9 cellular contexts compared by ENCODE assay signal in genomic region chr18:6728809-6729246, GRCh38. TPM values are rescaled to one million over a fixed set of nuclear protein-coding genes. Genes with fewer than 3 reads are reported as not detected.
DNase-seq lines count a peak whose midpoint lies in the region; ATAC-seq and TF ChIP-seq lines count a peak whose summit lies in the region.
"Had no signal": no experiment of that assay in that cellular context is flagged by ENCODE, and none has a peak within 500 bp of the region (broad histone marks: within the 10 kb centered on the region; RNA-seq: fewer than 3 reads in every experiment).

No MANE protein-coding gene starts in this region.

- H3K4me3 ChIP-seq in heart right ventricle (peak overlapping the region in 9 of 10 donors; percentile 52 to 78 (median 72)), choroid plexus epithelial cell (ENCODE audit: low read depth, low read length) (peak overlapping the region; percentile 70), mesodermal cell (ENCODE audit: extremely low read depth, insufficient read depth, low read length, poor library complexity, severe bottlenecking) (peak overlapping the region; percentile 57), vagina (peak overlapping the region; percentile 69 to 72)

- H3K9me3 ChIP-seq in heart right ventricle, result no peaks in the 10 kb centered on the region
- H3K9me3 ChIP-seq in mesodermal cell (ENCODE audit: control insufficient read depth, low read length), result no peaks in the 10 kb centered on the region
- H3K9me3 ChIP-seq in vagina, result no peaks in the 10 kb centered on the region

- peaks cover 0 to 26% (median 8%) of the 10 kb centered on the region in 9 donors for H3K4me1 ChIP-seq in heart right ventricle
- H3K4me1 ChIP-seq in mesodermal cell (ENCODE audit: control insufficient read depth, insufficient read depth, low read length, poor library complexity, severe bottlenecking), result peaks cover 15% of the 10 kb centered on the region
- peaks cover 27% of the 10 kb centered on the region for H3K4me1 ChIP-seq in vagina

- TF ChIP-seq POLR2A in vagina (IDR thresholded peaks at IDR 0.05), result no peak

- TF ChIP-seq CTCF in heart right ventricle (IDR thresholded peaks at IDR 0.05) (no peak), choroid plexus epithelial cell (conservative IDR thresholded peaks at IDR 0.05; ENCODE audit: low read depth, low read length) (no peak), vagina (IDR thresholded peaks at IDR 0.05) (no peak)

- H3K27me3 ChIP-seq in heart right ventricle (peaks cover 0 to 7% (median 0%) of the 10 kb centered on the region in 7 donors), vagina (no peaks in the 10 kb centered on the region)

- WGBS in heart right ventricle, 2 donors, result 23 to 26% methylated on average over 5 of the region's 5 CpGs
- 39 to 63% methylated on average over 2 of the region's 5 CpGs for WGBS in mesodermal cell (ENCODE audit: insufficient coverage in 2 of 2), 2 experiments

- peak in 6 of 8 donors; percentile 3 to 84 (median 54) for ATAC-seq in heart right ventricle
- ATAC-seq in GM19467 (IDR thresholded peaks at IDR 0.05; ENCODE audit: unreplicated experiment), result no peak

- H3K27ac ChIP-seq in heart right ventricle, result peak overlapping the region in 9 of 10 donors; percentile 74 to 91 (median 83)
- peak overlapping the region; percentile 95 for H3K27ac ChIP-seq in mesodermal cell (ENCODE audit: low read depth, low read length, severe bottlenecking)
- peak overlapping the region; percentile 91 for H3K27ac ChIP-seq in vagina

- H3K36me3 ChIP-seq in heart right ventricle (no peaks in the 10 kb centered on the region), mesodermal cell (ENCODE audit: control insufficient read depth, insufficient read depth, low read length) (no peaks in the 10 kb centered on the region), vagina (no peaks in the 10 kb centered on the region)

- no peak for DNase-seq in heart right ventricle
- DNase-seq in cardiac septum (ENCODE audit: low spot score), result no peak
- DNase-seq in choroid plexus epithelial cell (ENCODE audit: low read depth), result no peak
- no peak for DNase-seq in vagina (ENCODE audit: extremely low spot score in 2 of 2)
- no peak for DNase-seq in DMS79 (lab: John Stamatoyannopoulos, UW)
- no peak for DNase-seq in NCI-H2171 (lab: John Stamatoyannopoulos, UW)
- DNase-seq: activated CD4-positive, alpha-beta T cell treated with anti-CD3 and anti-CD28 coated beads, Interleukin-2, amount 50 U/mL, for 1 hour had no signal

- intact Hi-C loops in heart right ventricle (cut with DNase I) (loop anchor here in 3 of 10 donors (5.0 to 10.0 kb wide), 6 partner anchors 64 to 1432 kb away; partner anchors contain the start of gene ZBTB14 (in 1 of the 3)), cardiac septum (cut with DNase I) (loop anchor here (10.0 kb wide), 2 partner anchors 156 to 184 kb away; no protein-coding TSS in a partner anchor), vagina (cut with DNase I) (no loop called here)

RNA-seq across cellular contexts. Expression of gene ARHGAP28, which starts 0.7 kb away (rescaled TPM):
- 1 to 10 TPM in 9 of 10 donors, under 1 TPM in 1; 0.82 to 5.3 (median 2.6) TPM for total RNA-seq in heart right ventricle
- under 1 TPM; 0.35 to 0.66 TPM for polyA plus RNA-seq in heart right ventricle
- total RNA-seq in cardiac septum, result 2.1 TPM
- polyA plus RNA-seq in mesodermal cell (2013, experiment 1 of 2), result 44.4 TPM
- 56.6 TPM for polyA plus RNA-seq in mesodermal cell (2013, experiment 2 of 2)
- total RNA-seq in vagina, result 7.6 TPM
